In the genomic region with DNA sequence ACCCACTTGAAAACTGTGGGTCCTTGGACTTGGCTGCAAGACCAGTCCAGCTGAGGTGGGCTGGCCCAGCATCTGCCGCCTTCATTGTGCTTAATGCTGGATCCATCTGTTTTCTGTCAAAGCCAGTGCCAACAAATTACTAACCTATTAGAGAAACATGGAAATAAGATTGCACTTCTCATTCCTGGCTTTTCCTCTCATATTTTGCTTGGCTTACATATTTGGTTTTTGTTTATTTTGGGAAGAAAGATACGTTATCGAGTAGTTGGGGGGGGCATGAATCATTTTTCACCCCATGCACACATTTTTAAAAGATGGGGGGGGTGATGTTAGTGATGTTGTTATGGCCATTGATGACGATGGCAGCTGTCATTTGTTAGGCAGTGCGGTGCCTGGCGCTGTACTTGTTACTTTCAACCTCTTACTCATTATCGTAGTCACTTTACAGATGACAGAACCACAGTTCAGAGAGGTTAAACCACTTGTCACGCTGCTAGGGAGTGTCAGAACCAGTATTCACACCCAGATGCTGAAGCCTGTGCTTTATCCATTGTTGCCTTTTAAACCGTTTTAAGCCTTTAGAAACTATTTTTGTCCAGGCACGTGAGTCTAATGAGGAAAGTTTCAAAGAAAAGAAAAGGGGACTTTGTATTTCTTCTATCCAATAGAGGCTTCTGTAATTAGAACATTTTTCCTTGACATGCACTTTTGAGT, we compare ENCODE assay signal across 8 cellular contexts.
A peak's percentile ranks its signal among the peaks of the same experiment; 100 is the strongest.
DNase-seq lines count a peak whose midpoint lies in the region; ATAC-seq and TF ChIP-seq lines count a peak whose summit lies in the region.

No MANE protein-coding gene starts in this region.

- no peak overlapping the region for H4K91ac ChIP-seq in mesenchymal stem cell (ENCODE audit: low read length)

- no peak overlapping the region for H3K4me2 ChIP-seq in mesenchymal stem cell (ENCODE audit: low read length, poor library complexity, severe bottlenecking)

- H2AK5ac ChIP-seq in mesenchymal stem cell (ENCODE audit: low read length, severe bottlenecking), result no peak overlapping the region

- H3K4ac ChIP-seq in mesenchymal stem cell (ENCODE audit: low read depth in 1 of 2, low read length in 2 of 2), result no peak overlapping the region

- H2BK120ac ChIP-seq in mesenchymal stem cell (ENCODE audit: low read depth, low read length), result no peak overlapping the region

- WGBS in mesenchymal stem cell, result 61% methylated on average over 7 of the region's 10 CpGs

- H3K79me1 ChIP-seq in mesenchymal stem cell (replicated peaks; ENCODE audit: low read length, poor library complexity, severe bottlenecking), result peaks cover 13% of the 10 kb centered on the region

- H3K4me3 ChIP-seq in AG04450 (ENCODE audit: low read depth, low read length) (peak overlapping the region; percentile 31), mesenchymal stem cell (ENCODE audit: insufficient read depth in 1 of 2, low read depth in 1 of 2, low read length in 2 of 2) (no peak overlapping the region)

- no peak overlapping the region for H2BK5ac ChIP-seq in mesenchymal stem cell (ENCODE audit: low read depth, low read length, poor library complexity, severe bottlenecking)

- H3K9ac ChIP-seq in mesenchymal stem cell (ENCODE audit: low read length), result peak overlapping the region; percentile 33

- H2BK12ac ChIP-seq in mesenchymal stem cell (ENCODE audit: low read length in 2 of 2), result no peak overlapping the region

- POLR2A ChIA-PET in AG04450 (lab: Yijun Ruan, JAX), result interaction anchor here (0.9 to 1.9 kb wide), 3 partner anchors 10 to 14 kb away, joined by 4 to 9 read pairs (median 4); no protein-coding TSS in a partner anchor

- TF ChIP-seq CTCF in AG04450 (IDR thresholded peaks at IDR 0.05; ENCODE audit: low read depth, low read length), result no peak

- ATAC-seq in HG02885 (IDR thresholded peaks at IDR 0.05; ENCODE audit: poor library complexity, unreplicated experiment) (peak; percentile 80), GM19035 (IDR thresholded peaks at IDR 0.05; ENCODE audit: unreplicated experiment) (no peak)

- peaks cover 13 to 17% of the 10 kb centered on the region in 2 experiments for H3K36me3 ChIP-seq in mesenchymal stem cell (ENCODE audit: control insufficient read depth in 1 of 2, insufficient read depth in 2 of 2, low read depth in 1 of 2, low read length in 2 of 2)

- H2BK15ac ChIP-seq in mesenchymal stem cell (ENCODE audit: low read depth, poor library complexity, severe bottlenecking), result no peak overlapping the region

- no peak overlapping the region for H3K23ac ChIP-seq in mesenchymal stem cell (ENCODE audit: low read length in 2 of 2)

- no peak overlapping the region for H2AFZ ChIP-seq in mesenchymal stem cell (ENCODE audit: low read depth, low read length)

- no peak overlapping the region for H3K14ac ChIP-seq in mesenchymal stem cell (ENCODE audit: low read length in 2 of 2)

- DNase-seq in AG04450 (ENCODE audit: low read depth, low spot score), result peak; percentile 71
- DNase-seq in astrocyte of the hippocampus (ENCODE audit: low read depth, low spot score), result peak; percentile 79
- DNase-seq in mesenchymal stem cell, result peak; percentile 55
- DNase-seq in GM19240 (ENCODE audit: insufficient read length, low spot score), result no peak
- no peak for DNase-seq in CD1c-positive myeloid dendritic cell (ENCODE audit: extremely low spot score)
- no peak for DNase-seq in occipital lobe (lab: John Stamatoyannopoulos, UW)

- peaks cover 10% of the 10 kb centered on the region for H3K4me1 ChIP-seq in mesenchymal stem cell (ENCODE audit: control insufficient read depth, insufficient read depth, low read depth, low read length)

- H4K8ac ChIP-seq in mesenchymal stem cell (ENCODE audit: low read length), result no peak overlapping the region

- H3K9me3 ChIP-seq in AG04450 (ENCODE audit: control insufficient read depth, insufficient read depth, low read length), result no peaks in the 10 kb centered on the region; the same call in 1 of the 2 replicates
- no peaks in the 10 kb centered on the region for H3K9me3 ChIP-seq in mesenchymal stem cell (ENCODE audit: control insufficient read depth, low read length)

- H3K27ac ChIP-seq in AG04450 (ENCODE audit: low read depth, low read length) (peak overlapping the region; percentile 93), mesenchymal stem cell (ENCODE audit: low read length, poor library complexity, severe bottlenecking) (no peak overlapping the region)

- no peaks in the 10 kb centered on the region for H3K27me3 ChIP-seq in AG04450 (ENCODE audit: control insufficient read depth, insufficient read depth, low read length)
- H3K27me3 ChIP-seq in mesenchymal stem cell (ENCODE audit: control insufficient read depth in 1 of 2, insufficient read depth in 1 of 2, low read length in 2 of 2), result no peaks in the 10 kb centered on the region

- H3K18ac ChIP-seq in mesenchymal stem cell (ENCODE audit: low read depth in 1 of 2, low read length in 2 of 2), result no peak overlapping the region

- CTCF ChIA-PET in AG04450 (lab: Charles Lee), result interaction anchor here (0.8 to 1.2 kb wide), 2 partner anchors 12 to 97 kb away, joined by 3 to 5 read pairs; no protein-coding TSS in a partner anchor

Comparison
In these comparisons a context has a peak if more than half of its experiments do, and no peak if none do; other contexts are left out.
1. DNase-seq: peak in AG04450 (single experiment), astrocyte of the hippocampus (single experiment) and mesenchymal stem cell (single experiment); none in GM19240 (single experiment), CD1c-positive myeloid dendritic cell (single experiment) and occipital lobe (single experiment).